29 cellular contexts compared by ENCODE assay signal in genomic region chr6:131191590-131191989, GRCh38.
"Had no signal": no experiment of that assay in that cellular context is flagged by ENCODE, and none has a peak within 500 bp of the region (broad histone marks: within the 10 kb centered on the region; RNA-seq: fewer than 3 reads in every experiment).

No MANE protein-coding gene starts in this region.

- H3K4me1 ChIP-seq: ascending aorta, body of pancreas, breast epithelium had no signal

- H3K27ac ChIP-seq: adrenal gland, ascending aorta, body of pancreas, brain microvascular endothelial cell, breast epithelium, cardiac muscle cell had no signal

- H3K4me3 ChIP-seq: adrenal gland, ascending aorta, body of pancreas, breast epithelium, cardiac muscle cell had no signal

- H3K36me3 ChIP-seq: adrenal gland, ascending aorta, brain microvascular endothelial cell, breast epithelium, cardiac muscle cell had no signal

- DNase-seq: activated effector memory CD4-positive, alpha-beta T cell treated with anti-CD3 and anti-CD28 coated beads, Interleukin-2, amount 50 U/mL, for 16 hours; activated effector memory CD4-positive, alpha-beta T cell treated with Interleukin-2 at 50 U/mL for 16 hours; activated gamma-delta T cell; activated gamma-delta T cell treated with Interleukin-2 at 50 U/mL for 16 hours; activated naive CD4-positive, alpha-beta T cell; activated naive CD4-positive, alpha-beta T cell treated with anti-CD3 and anti-CD28 coated beads for 36 hours; activated naive CD4-positive, alpha-beta T cell treated with anti-CD3 and anti-CD28 coated beads, Interleukin-2, amount 10 ng/mL, durations not matched to agents 7 days and 5 days; activated naive CD4-positive, alpha-beta T cell treated with anti-CD3 and anti-CD28 coated beads, Interleukin-2, amount 50 U/mL, for 16 hours; activated naive CD4-positive, alpha-beta T cell treated with Interleukin-2 at 50 U/mL for 16 hours; activated naive CD8-positive, alpha-beta T cell treated with anti-CD3 and anti-CD28 coated beads for 36 hours; activated naive CD8-positive, alpha-beta T cell treated with anti-CD3 and anti-CD28 coated beads, Interleukin-2, amount 10 ng/mL, durations not matched to agents 7 days and 5 days; activated naive CD8-positive, alpha-beta T cell treated with anti-CD3 and anti-CD28 coated beads, Interleukin-2, amount 50 U/mL, for 24 hours; activated T-cell treated with anti-CD3 and anti-CD28 coated beads, Interleukin-2, amount 50 U/mL, for 24 hours; activated T-cell treated with anti-CD3 and anti-CD28 coated beads, Interleukin-2, amount 50 U/mL, for 4 hours; activated T-cell treated with anti-CD3 and anti-CD28 coated beads, Interleukin-2, amount 50 U/mL, for 48 hours; activated T-cell treated with anti-CD3 and anti-CD28 coated beads, Interleukin-2, amount 50 U/mL, for 72 hours; amniotic stem cell; amygdala; anterior cingulate cortex; aorta; body of pancreas; brain microvascular endothelial cell; caudate nucleus; central memory CD4-positive, alpha-beta T cell; cerebellar nuclear complex had no signal
